ENCODE assay signal across 9 cellular contexts in genomic region chr5:89457411-89458329, GRCh38.
DNase-seq lines count a peak whose midpoint lies in the region; ATAC-seq, FAIRE-seq and TF ChIP-seq lines count a peak whose summit lies in the region.
"Had no signal": no experiment of that assay in that cellular context is flagged by ENCODE, and none has a peak within 500 bp of the region (broad histone marks: within the 10 kb centered on the region; RNA-seq: fewer than 3 reads in every experiment).

No MANE protein-coding gene starts in this region.

- TF ChIP-seq CTCF in pancreas (IDR thresholded peaks at IDR 0.05) (no peak), transverse colon (IDR thresholded peaks at IDR 0.05) (no peak)

- DNase-seq in EL (peak; percentile 0), NOMO-1 treated with dmso at 0.1 percent for 144 hours (lab: John Stamatoyannopoulos, UW; ENCODE audit: unreplicated experiment) (peak; percentile 54), epithelial cell of prostate (ENCODE audit: low read depth, low spot score) (peak; percentile 73), pancreas (peak in 3 of 6 donors; percentile 9 to 17 (median 12)), T-helper 2 cell (no peak), transverse colon (no peak)
- no peak for DNase-seq in stimulated activated CD4-positive, alpha-beta T cell treated with anti-CD3 and anti-CD28 coated beads, Interleukin-2, amount 100 ng/mL, for 48 hours
- DNase-seq in stimulated activated naive CD8-positive, alpha-beta T cell treated with anti-CD3 and anti-CD28 coated beads, Interleukin-15, amount 100 ng/mL, for 72 hours = no peak
- DNase-seq: small intestine had no signal

- TF ChIP-seq POLR2A in transverse colon (IDR thresholded peaks at IDR 0.05) = no peak

- no peaks in the 10 kb centered on the region for H3K4me1 Mint-ChIP-seq in stimulated activated naive CD8-positive, alpha-beta T cell treated with anti-CD3 and anti-CD28 coated beads, Interleukin-15, amount 100 ng/mL, for 72 hours

- H3K27me3 ChIP-seq in pancreas = no peaks in the 10 kb centered on the region
- no peaks in the 10 kb centered on the region for H3K27me3 ChIP-seq in transverse colon

- 71 to 77% methylated on average over 6 of the region's 6 CpGs for whole genome bisulfite sequencing in pancreas, 2 donors
- WGBS in transverse colon (ENCODE audit: low coverage in 1 of 2), 2 donors = 62 to 66% methylated on average over 6 of the region's 6 CpGs

- in situ Hi-C loops in transverse colon (cut with MboI; ENCODE audit: low pct_ligation_motif_present in 1 of 4, low pct_unique_long_range_greater_than_20kb in 1 of 4, low sequenced_read_pairs in 3 of 4) = no loop called here

- H3K36me3 ChIP-seq in pancreas (no peaks in the 10 kb centered on the region), transverse colon (no peaks in the 10 kb centered on the region)

- no peak overlapping the region for H3K27ac Mint-ChIP-seq in stimulated activated naive CD8-positive, alpha-beta T cell treated with anti-CD3 and anti-CD28 coated beads, Interleukin-15, amount 100 ng/mL, for 72 hours

- H3K27ac ChIP-seq in epithelial cell of prostate (no peak overlapping the region), pancreas (no peak overlapping the region), transverse colon (no peak overlapping the region)

- H3K27me3 Mint-ChIP-seq in stimulated activated naive CD8-positive, alpha-beta T cell treated with anti-CD3 and anti-CD28 coated beads, Interleukin-15, amount 100 ng/mL, for 72 hours = no peaks in the 10 kb centered on the region

- H3K4me3 ChIP-seq in pancreas = no peak overlapping the region
- H3K4me3 ChIP-seq in transverse colon = no peak overlapping the region

- no peaks in the 10 kb centered on the region for H3K9me3 Mint-ChIP-seq in stimulated activated naive CD8-positive, alpha-beta T cell treated with anti-CD3 and anti-CD28 coated beads, Interleukin-15, amount 100 ng/mL, for 72 hours

- intact Hi-C loops in pancreas (cut with DNase I) (no loop called here), transverse colon (cut with DNase I; ENCODE audit: low total_unique reads) (no loop called here)

- no peak for FAIRE-seq in pancreas (lab: Jason Lieb, UNC)
- FAIRE-seq: small intestine had no signal

- H3K4me3 Mint-ChIP-seq in stimulated activated naive CD8-positive, alpha-beta T cell treated with anti-CD3 and anti-CD28 coated beads, Interleukin-15, amount 100 ng/mL, for 72 hours = no peak overlapping the region

- no peaks in the 10 kb centered on the region for H3K9me3 ChIP-seq in pancreas
- no peaks in the 10 kb centered on the region for H3K9me3 ChIP-seq in transverse colon

- H3K4me1 ChIP-seq in pancreas (no peaks in the 10 kb centered on the region), transverse colon (peaks cover 0 to 4% (median 0%) of the 10 kb centered on the region in 4 donors)

- ATAC-seq in pancreas = peak in 3 of 4 donors; percentile 72 to 87 (median 80)
- no peak for ATAC-seq in stimulated activated naive CD8-positive, alpha-beta T cell treated with anti-CD3 and anti-CD28 coated beads, Interleukin-15, amount 100 ng/mL, for 72 hours

- no peak for TF ChIP-seq EP300 in transverse colon (IDR thresholded peaks at IDR 0.05; ENCODE audit: low read depth)

Comparison
In these comparisons a context has a peak if more than half of its experiments do, and no peak if none do; other contexts are left out.
1. DNase-seq: peak in EL (single experiment), NOMO-1 treated with dmso at 0.1 percent for 144 hours (single experiment) and epithelial cell of prostate (single experiment); none in T-helper 2 cell (0 of 5), transverse colon (single experiment), stimulated activated CD4-positive, alpha-beta T cell treated with anti-CD3 and anti-CD28 coated beads, Interleukin-2, amount 100 ng/mL, for 48 hours (0 of 2) and stimulated activated naive CD8-positive, alpha-beta T cell treated with anti-CD3 and anti-CD28 coated beads, Interleukin-15, amount 100 ng/mL, for 72 hours (0 of 2).